ENCODE assay signal across 10 cellular contexts in genomic region chr19:8525401-8525684, GRCh38. TPM values are rescaled to one million over a fixed set of nuclear protein-coding genes. Genes with fewer than 3 reads are reported as not detected.
DNase-seq lines count a peak whose midpoint lies in the region; ATAC-seq and TF ChIP-seq lines count a peak whose summit lies in the region.
"Had no signal": no experiment of that assay in that cellular context is flagged by ENCODE, and none has a peak within 500 bp of the region (broad histone marks: within the 10 kb centered on the region; RNA-seq: fewer than 3 reads in every experiment).

No MANE protein-coding gene starts in this region.

- intact Hi-C loops in OCI-LY7 (cut with micrococcal nuclease; ENCODE audit: unreplicated experiment) = no loop called here
- intact Hi-C loops in esophagus squamous epithelium (cut with DNase I) = no loop called here

- H2AFZ ChIP-seq in OCI-LY7 (ENCODE audit: low read length) (no peak overlapping the region), neuronal stem cell (ENCODE audit: low read length) (peak overlapping the region; percentile 85)

- in situ Hi-C loops in ACHN (cut with HindIII; ENCODE audit: low pct_ligation_motif_present, low pct_unique_long_range_greater_than_20kb, low sequenced_read_pairs) = no loop called here

- no peak overlapping the region for H3K14ac ChIP-seq in neuronal stem cell (ENCODE audit: low read length)

- POLR2A ChIA-PET in AG04450 (lab: Yijun Ruan, JAX) (interaction anchor here (1.0 to 1.7 kb wide), 3 partner anchors 12 to 53 kb away, joined by 4 to 8 read pairs (median 5); partner anchors contain the start of gene ZNF414), OCI-LY7 (lab: Charles Lee) (interaction anchor here (1.3 kb wide), 1 partner anchor 11 kb away, joined by 3 read pairs; the partner anchor contains the start of gene ZNF414)

- H4K91ac ChIP-seq in neuronal stem cell (ENCODE audit: low read depth, low read length, poor library complexity) = no peak overlapping the region

- H3K4me1 ChIP-seq in OCI-LY7 (ENCODE audit: insufficient read depth, low read length, poor library complexity, severe bottlenecking) (no peaks in the 10 kb centered on the region), esophagus squamous epithelium (peaks cover 0 to 21% (median 0%) of the 10 kb centered on the region in 3 donors), neuronal stem cell (ENCODE audit: control insufficient read depth in 2 of 2, insufficient read depth in 1 of 2, low read depth in 1 of 2, low read length in 2 of 2) (peaks cover 6 to 9% of the 10 kb centered on the region in 2 donors)

- no peaks in the 10 kb centered on the region for H3K79me2 ChIP-seq in OCI-LY7 (ENCODE audit: insufficient read depth, low read depth, low read length)

- H2BK5ac ChIP-seq in neuronal stem cell (ENCODE audit: low read length) = no peak overlapping the region

- no peak for DNase-seq in AG04450 (ENCODE audit: low read depth, low spot score)
- no peak for DNase-seq in OCI-LY7 (ENCODE audit: low spot score)
- DNase-seq in esophagus squamous epithelium (lab: John Stamatoyannopoulos, UW) = no peak
- DNase-seq in neuronal stem cell (ENCODE audit: low spot score) = peak; percentile 100
- DNase-seq in GM20000 (ENCODE audit: low spot score) = no peak
- no peak for DNase-seq in stimulated activated naive CD4-positive, alpha-beta T cell (lab: John Stamatoyannopoulos, UW)
- no peak for DNase-seq in ACHN
- DNase-seq: activated CD4-positive, alpha-beta T cell treated with anti-CD3 and anti-CD28 coated beads, Interleukin-2, amount 50 U/mL, for 48 hours; effector CD8-positive, alpha-beta T cell had no signal

- BruUV-seq in OCI-LY7 (replicated peaks; lab: Mats Ljungman, UMichigan) = no TSS peak

- H3K4me3 ChIP-seq in AG04450 (ENCODE audit: low read depth, low read length) (peak overlapping the region; percentile 65), OCI-LY7 (ENCODE audit: low read depth, low read length, poor library complexity, severe bottlenecking) (no peak overlapping the region), esophagus squamous epithelium (peak overlapping the region; percentile 39 to 95 (median 62)), neuronal stem cell (ENCODE audit: low read length in 2 of 2) (peak overlapping the region in 1 of 2 donors; percentile 26)

- H4K8ac ChIP-seq in neuronal stem cell (ENCODE audit: low read depth, low read length) = no peak overlapping the region

- WGBS in esophagus squamous epithelium, 2 donors = 10 to 34% methylated on average over 11 to 13 of the region's 15 CpGs
- WGBS in neuronal stem cell (ENCODE audit: extremely low coverage in 2 of 2, insufficient read length in 2 of 2, insufficient replicate concordance in 1 of 2), 2 donors = no CpG with 5 or more reads among the region's 15 CpGs

- no peak overlapping the region for H2BK15ac ChIP-seq in neuronal stem cell (ENCODE audit: low read length)

- H3K27me3 ChIP-seq in AG04450 (ENCODE audit: control insufficient read depth, insufficient read depth, low read length) (no peaks in the 10 kb centered on the region), esophagus squamous epithelium (no peaks in the 10 kb centered on the region), neuronal stem cell (ENCODE audit: control insufficient read depth in 3 of 3, insufficient read depth in 3 of 3, low read depth in 1 of 3, low read length in 3 of 3) (peaks cover 0 to 7% (median 0%) of the 10 kb centered on the region in 3 experiments)

- no peak overlapping the region for H2AK5ac ChIP-seq in neuronal stem cell (ENCODE audit: low read depth, low read length)

- no peaks in the 10 kb centered on the region for H4K20me1 ChIP-seq in OCI-LY7 (ENCODE audit: insufficient read depth, low read length)

- H3K9me2 ChIP-seq in OCI-LY7 (ENCODE audit: insufficient read depth, low read length) = no peaks in the 10 kb centered on the region

- peaks cover 4% of the 10 kb centered on the region; the same call in 1 of the 2 replicates for H3K9me3 ChIP-seq in AG04450 (ENCODE audit: control insufficient read depth, insufficient read depth, low read length)
- H3K9me3 ChIP-seq in OCI-LY7 (ENCODE audit: low read length) = no peaks in the 10 kb centered on the region
- no peaks in the 10 kb centered on the region for H3K9me3 ChIP-seq in esophagus squamous epithelium
- peaks cover 0 to 1% of the 10 kb centered on the region in 2 donors for H3K9me3 ChIP-seq in neuronal stem cell (replicated peaks in 1 of 2; ENCODE audit: control insufficient read depth in 2 of 2, insufficient read depth in 1 of 2, low read depth in 1 of 2, low read length in 2 of 2)

- no peak overlapping the region for H3K4me2 ChIP-seq in OCI-LY7 (ENCODE audit: low read length)
- H3K4me2 ChIP-seq in neuronal stem cell (ENCODE audit: insufficient read depth, low read length, poor library complexity, severe bottlenecking) = peak overlapping the region; percentile 50

- H3K23ac ChIP-seq in neuronal stem cell (ENCODE audit: low read depth, low read length, poor library complexity) = no peak overlapping the region

- no peak overlapping the region for H2BK120ac ChIP-seq in neuronal stem cell (ENCODE audit: low read depth, low read length)

- H3K36me3 ChIP-seq in OCI-LY7 (ENCODE audit: insufficient read depth, low read length) (no peaks in the 10 kb centered on the region), esophagus squamous epithelium (peaks cover 0 to 33% (median 3%) of the 10 kb centered on the region in 3 donors), neuronal stem cell (replicated peaks in 1 of 2; ENCODE audit: control insufficient read depth in 2 of 2, insufficient read depth in 2 of 2, low read length in 2 of 2) (peaks cover 0 to 2% of the 10 kb centered on the region in 2 donors)

- peak in 3 of 4 donors; percentile 30 to 49 (median 47) for TF ChIP-seq POLR2A in esophagus squamous epithelium (IDR thresholded peaks at IDR 0.05)

- peaks cover 11% of the 10 kb centered on the region for H3K79me1 ChIP-seq in neuronal stem cell (ENCODE audit: low read depth, low read length)

- H3K27ac ChIP-seq in AG04450 (ENCODE audit: low read depth, low read length) (peak overlapping the region; percentile 40), OCI-LY7 (ENCODE audit: low read depth, low read length, poor library complexity, severe bottlenecking) (no peak overlapping the region), esophagus squamous epithelium (peak overlapping the region; percentile 88 to 98 (median 95)), neuronal stem cell (replicated peaks; ENCODE audit: low read length) (peak overlapping the region; percentile 79)

- H3K4ac ChIP-seq in neuronal stem cell (ENCODE audit: low read length) = no peak overlapping the region

- ATAC-seq in HG02938 (IDR thresholded peaks at IDR 0.05; ENCODE audit: unreplicated experiment) = no peak

- H2BK12ac ChIP-seq in neuronal stem cell (ENCODE audit: low read length) = no peak overlapping the region

- H3K18ac ChIP-seq in neuronal stem cell (ENCODE audit: low read length) = peak overlapping the region; percentile 50

- TF ChIP-seq CTCF in AG04450 (IDR thresholded peaks at IDR 0.05; ENCODE audit: low read depth, low read length) (peak; percentile 43), OCI-LY7 (conservative IDR thresholded peaks at IDR 0.05; ENCODE audit: low read length) (peak; percentile 26; the same call in 1 of the 2 replicates), esophagus squamous epithelium (IDR thresholded peaks at IDR 0.05) (peak in 1 of 6 experiments; percentile 7), GM20000 (IDR thresholded peaks at IDR 0.05; ENCODE audit: extremely low read depth, missing control alignments) (no peak)

- CTCF ChIA-PET in AG04450 (lab: Charles Lee) = interaction anchor here (0.6 to 2.8 kb wide), 4 partner anchors 44 to 171 kb away, joined by 5 to 22 read pairs (median 7); no protein-coding TSS in a partner anchor
- CTCF ChIA-PET in OCI-LY7 (lab: Charles Lee; ENCODE audit: unreplicated experiment) = no interaction called here

- H3K9ac ChIP-seq in neuronal stem cell (ENCODE audit: low read depth, low read length, poor library complexity) = no peak overlapping the region

RNA-seq across cellular contexts. Expression of gene ZNF414, which starts 11.4 kb away (rescaled TPM):
- polyA plus RNA-seq in AG04450 (2011; rRNA removed) = 2.0 and 3.6 TPM in 2 replicates
- polyA minus RNA-seq in AG04450 (2011; rRNA and poly(A)+ RNA removed) = 1.6 and 2.9 TPM in 2 replicates
- 3.1 and 8.7 TPM in 2 replicates for total RNA-seq in OCI-LY7 (2014; rRNA removed; shearing (Covaris generic))
- 39.0 and 47.5 TPM in 2 replicates for total RNA-seq in OCI-LY7 (2022)
- 10 to 100 TPM in 3 of 4 donors, 1 to 10 TPM in 1; 4.0 to 29.9 (median 19.4) TPM for total RNA-seq in esophagus squamous epithelium
- polyA plus RNA-seq in neuronal stem cell (2013, experiment 1 of 2) = 32.3 TPM
- polyA plus RNA-seq in neuronal stem cell (2013, experiment 2 of 2) = 33.4 TPM

RNA-seq across cellular contexts. Expression of gene PRAM1, which starts 22.9 kb away (rescaled TPM):
- not detected in 2 replicates for polyA plus RNA-seq in AG04450 (2011; rRNA removed)
- not detected in 2 replicates for polyA minus RNA-seq in AG04450 (2011; rRNA and poly(A)+ RNA removed)
- 0.08 and 0.28 TPM in 2 replicates for total RNA-seq in OCI-LY7 (2014; rRNA removed; shearing (Covaris generic))
- total RNA-seq in OCI-LY7 (2022) = 3.1 TPM in 2 replicates
- under 1 TPM in 1 of 4 donors, not detected in 3; 0.57 TPM for total RNA-seq in esophagus squamous epithelium
- 1.2 TPM for polyA plus RNA-seq in neuronal stem cell (2013, experiment 1 of 2)
- 1.2 TPM for polyA plus RNA-seq in neuronal stem cell (2013, experiment 2 of 2)

RNA-seq across cellular contexts. Expression of gene MYO1F, which starts 51.9 kb away (rescaled TPM):
- 0.10 and 0.15 TPM in 2 replicates for polyA plus RNA-seq in AG04450 (2011; rRNA removed)
- 0.30 and 0.83 TPM in 2 replicates for polyA minus RNA-seq in AG04450 (2011; rRNA and poly(A)+ RNA removed)
- total RNA-seq in OCI-LY7 (2014; rRNA removed; shearing (Covaris generic)) = 5.1 and 8.8 TPM in 2 replicates
- 14.9 and 18.4 TPM in 2 replicates for total RNA-seq in OCI-LY7 (2022)
- total RNA-seq in esophagus squamous epithelium = 10 to 100 TPM in 2 of 4 donors, 1 to 10 TPM in 2; 1.6 to 14.3 (median 8.5) TPM
- polyA plus RNA-seq in neuronal stem cell (2013, experiment 1 of 2) = 0.11 TPM
- polyA plus RNA-seq in neuronal stem cell (2013, experiment 2 of 2) = 0.11 TPM
